In genomic region chr11:96426356-96427103, GRCh38 we compare ENCODE assay signal across 8 cellular contexts. TPM values are rescaled to one million over a fixed set of nuclear protein-coding genes. Genes with fewer than 3 reads are reported as not detected.
DNase-seq lines count a peak whose midpoint lies in the region; ATAC-seq and TF ChIP-seq lines count a peak whose summit lies in the region.

No MANE protein-coding gene starts in this region.

- peak; percentile 42 for TF ChIP-seq CTCF in fibroblast of pulmonary artery (IDR thresholded peaks at IDR 0.05; ENCODE audit: low read length, missing control alignments)

- no peak overlapping the region for H3K9ac ChIP-seq in Karpas-422 (ENCODE audit: low read length)
- no peak overlapping the region for H3K9ac ChIP-seq in SK-N-MC (ENCODE audit: insufficient read length)

- H3K9me2 ChIP-seq in Karpas-422 (replicated peaks; ENCODE audit: insufficient read depth, low read length), result no peaks in the 10 kb centered on the region

- ATAC-seq in GM18519 (IDR thresholded peaks at IDR 0.05; ENCODE audit: low FRiP score, unreplicated experiment) (peak; percentile 65), HG03457 (IDR thresholded peaks at IDR 0.05; ENCODE audit: unreplicated experiment) (no peak)

- H3K4me3 ChIP-seq in Karpas-422 (ENCODE audit: low read length) (no peak overlapping the region), SK-N-MC (no peak overlapping the region), fibroblast of pulmonary artery (replicated peaks; ENCODE audit: low read depth, low read length) (no peak overlapping the region), neuron (ENCODE audit: low read length) (peak overlapping the region; percentile 44)

- H3K27ac ChIP-seq in Karpas-422 (ENCODE audit: low read length) (no peak overlapping the region), SK-N-MC (no peak overlapping the region)

- H3K4me2 ChIP-seq in Karpas-422 (ENCODE audit: low read depth, low read length, poor library complexity, severe bottlenecking), result no peak overlapping the region

- H2AFZ ChIP-seq in Karpas-422 (ENCODE audit: low read length) (no peak overlapping the region), neuron (ENCODE audit: low read depth, low read length) (peak overlapping the region; percentile 98)

- H3K36me3 ChIP-seq in Karpas-422 (ENCODE audit: insufficient read depth, low read length) (no peaks in the 10 kb centered on the region), SK-N-MC (ENCODE audit: insufficient read depth, low read length) (no peaks in the 10 kb centered on the region), neuron (ENCODE audit: insufficient read depth, low read length) (no peaks in the 10 kb centered on the region)

- H3K27me3 ChIP-seq in Karpas-422 (ENCODE audit: low read length) (no peaks in the 10 kb centered on the region), neuron (ENCODE audit: insufficient read depth, low read length) (no peaks in the 10 kb centered on the region)

- no peaks in the 10 kb centered on the region for H3K79me2 ChIP-seq in Karpas-422 (ENCODE audit: low read length)

- peaks cover 11% of the 10 kb centered on the region for H3K4me1 ChIP-seq in Karpas-422 (ENCODE audit: low read length)
- peaks cover 16% of the 10 kb centered on the region for H3K4me1 ChIP-seq in neuron (ENCODE audit: insufficient read depth, low read length)

- H4K20me1 ChIP-seq in Karpas-422 (ENCODE audit: insufficient read depth, low read depth, low read length), result no peaks in the 10 kb centered on the region

- peak; percentile 67 for DNase-seq in Ammon's horn (ENCODE audit: low spot score)
- DNase-seq in Karpas-422, result peak; percentile 86
- peak; percentile 22 for DNase-seq in SK-N-MC (ENCODE audit: low read depth, low spot score)
- peak; percentile 75 for DNase-seq in fibroblast of pulmonary artery (ENCODE audit: low read depth)
- no peak for DNase-seq in activated CD4-positive, alpha-beta T cell treated with anti-CD3 and anti-CD28 coated beads, Interleukin-2, amount 50 U/mL, for 1 hour

- H3K9me3 ChIP-seq in Karpas-422 (ENCODE audit: low read length), result no peaks in the 10 kb centered on the region
- H3K9me3 ChIP-seq in SK-N-MC (ENCODE audit: low read depth, low read length), result no peaks in the 10 kb centered on the region
- no peaks in the 10 kb centered on the region for H3K9me3 ChIP-seq in neuron (ENCODE audit: low read length)

RNA-seq across cellular contexts. Expression of gene JRKL, which starts 36.7 kb away (rescaled TPM):
- 17.4 and 18.6 TPM in 2 replicates for total RNA-seq in Karpas-422 (2014; rRNA removed; shearing (Covaris generic); ENCODE audit: low replicate concordance)

RNA-seq across cellular contexts. Expression of gene CCDC82, which starts 36.8 kb away (rescaled TPM):
- 39.4 and 88.6 TPM in 2 replicates for total RNA-seq in Karpas-422 (2014; rRNA removed; shearing (Covaris generic); ENCODE audit: low replicate concordance)
